ENCODE assay signal across 8 cellular contexts in genomic region chr3:10910367-10910766, GRCh38.
"Had no signal": no experiment of that assay in that cellular context is flagged by ENCODE, and none has a peak within 500 bp of the region (broad histone marks: within the 10 kb centered on the region; RNA-seq: fewer than 3 reads in every experiment).

No MANE protein-coding gene starts in this region.

- H3K4me1 Mint-ChIP-seq: GM23338, H9 had no signal

- ATAC-seq: GM23338, HepG2 had no signal

- H3K27ac ChIP-seq: HL-60, KMS-11 had no signal

- H3K27ac Mint-ChIP-seq: GM23338, IgD-negative memory B cell had no signal

- H3K4me3 ChIP-seq: GM23338 had no signal

- DNase-seq: H9, HCEC 1CT, KBM-7 had no signal

- H3K4me3 Mint-ChIP-seq: GM23338, H9, IgD-negative memory B cell had no signal
